ENCODE assay signal across 1 cellular context in the genomic region with DNA sequence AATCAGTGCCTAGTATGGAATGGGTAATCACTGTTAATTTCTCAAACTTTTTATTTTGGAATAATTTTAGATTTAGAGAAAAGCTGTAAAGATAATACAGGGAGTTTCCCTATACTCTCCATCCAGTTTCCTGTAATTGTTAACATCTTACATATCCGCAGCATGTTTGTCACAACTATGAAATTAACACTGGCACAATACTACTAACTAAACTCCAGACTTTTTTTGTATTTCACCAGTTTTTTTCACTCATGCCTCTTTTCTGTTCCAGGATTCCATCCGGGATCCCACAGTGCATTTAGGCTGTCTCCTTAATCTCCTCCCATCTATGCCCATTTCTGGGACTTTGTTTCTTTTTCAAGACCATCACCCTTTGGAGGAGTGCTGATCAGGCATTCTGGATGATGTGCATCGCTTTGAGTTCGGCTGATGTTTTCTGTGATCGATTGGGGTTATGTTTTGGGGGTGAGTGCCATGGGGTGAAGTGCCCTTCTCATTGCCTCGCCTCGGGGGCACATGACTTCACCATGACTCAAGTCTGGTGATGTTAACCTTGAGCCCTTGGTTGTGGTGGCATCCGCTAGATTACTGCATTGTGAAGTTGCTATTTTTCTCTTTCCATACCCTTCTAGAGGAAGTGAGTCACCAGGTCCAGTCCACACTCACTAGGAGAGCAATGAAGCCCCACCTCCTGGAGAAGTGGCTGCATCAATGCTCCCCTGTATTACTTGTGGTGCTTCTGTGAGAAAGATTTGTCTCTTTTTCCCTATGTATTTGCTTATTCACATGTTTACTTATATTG.
TF ChIP-seq lines count a peak whose summit lies in the region.

No MANE protein-coding gene starts in this region.

TF ChIP-seq in SK-N-SH, 30 proteins besides CTCF, POLR2A, EP300 and RAD21 (continued from another document):
- TF ChIP-seq, protein P1, sequence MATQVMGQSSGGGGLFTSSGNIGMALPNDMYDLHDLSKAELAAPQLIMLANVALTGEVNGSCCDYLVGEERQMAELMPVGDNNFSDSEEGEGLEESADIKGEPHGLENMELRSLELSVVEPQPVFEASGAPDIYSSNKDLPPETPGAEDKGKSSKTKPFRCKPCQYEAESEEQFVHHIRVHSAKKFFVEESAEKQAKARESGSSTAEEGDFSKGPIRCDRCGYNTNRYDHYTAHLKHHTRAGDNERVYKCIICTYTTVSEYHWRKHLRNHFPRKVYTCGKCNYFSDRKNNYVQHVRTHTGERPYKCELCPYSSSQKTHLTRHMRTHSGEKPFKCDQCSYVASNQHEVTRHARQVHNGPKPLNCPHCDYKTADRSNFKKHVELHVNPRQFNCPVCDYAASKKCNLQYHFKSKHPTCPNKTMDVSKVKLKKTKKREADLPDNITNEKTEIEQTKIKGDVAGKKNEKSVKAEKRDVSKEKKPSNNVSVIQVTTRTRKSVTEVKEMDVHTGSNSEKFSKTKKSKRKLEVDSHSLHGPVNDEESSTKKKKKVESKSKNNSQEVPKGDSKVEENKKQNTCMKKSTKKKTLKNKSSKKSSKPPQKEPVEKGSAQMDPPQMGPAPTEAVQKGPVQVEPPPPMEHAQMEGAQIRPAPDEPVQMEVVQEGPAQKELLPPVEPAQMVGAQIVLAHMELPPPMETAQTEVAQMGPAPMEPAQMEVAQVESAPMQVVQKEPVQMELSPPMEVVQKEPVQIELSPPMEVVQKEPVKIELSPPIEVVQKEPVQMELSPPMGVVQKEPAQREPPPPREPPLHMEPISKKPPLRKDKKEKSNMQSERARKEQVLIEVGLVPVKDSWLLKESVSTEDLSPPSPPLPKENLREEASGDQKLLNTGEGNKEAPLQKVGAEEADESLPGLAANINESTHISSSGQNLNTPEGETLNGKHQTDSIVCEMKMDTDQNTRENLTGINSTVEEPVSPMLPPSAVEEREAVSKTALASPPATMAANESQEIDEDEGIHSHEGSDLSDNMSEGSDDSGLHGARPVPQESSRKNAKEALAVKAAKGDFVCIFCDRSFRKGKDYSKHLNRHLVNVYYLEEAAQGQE (IDR thresholded peaks at IDR 0.05; ENCODE audit: low read depth, low read length): no peak
- TF ChIP-seq, protein P2, sequence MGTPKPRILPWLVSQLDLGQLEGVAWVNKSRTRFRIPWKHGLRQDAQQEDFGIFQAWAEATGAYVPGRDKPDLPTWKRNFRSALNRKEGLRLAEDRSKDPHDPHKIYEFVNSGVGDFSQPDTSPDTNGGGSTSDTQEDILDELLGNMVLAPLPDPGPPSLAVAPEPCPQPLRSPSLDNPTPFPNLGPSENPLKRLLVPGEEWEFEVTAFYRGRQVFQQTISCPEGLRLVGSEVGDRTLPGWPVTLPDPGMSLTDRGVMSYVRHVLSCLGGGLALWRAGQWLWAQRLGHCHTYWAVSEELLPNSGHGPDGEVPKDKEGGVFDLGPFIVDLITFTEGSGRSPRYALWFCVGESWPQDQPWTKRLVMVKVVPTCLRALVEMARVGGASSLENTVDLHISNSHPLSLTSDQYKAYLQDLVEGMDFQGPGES (IDR thresholded peaks at IDR 0.05; ENCODE audit: low read depth, low read length): no peak
- TF ChIP-seq NRF1 (IDR thresholded peaks at IDR 0.05; ENCODE audit: low read depth, low read length): no peak
- TF ChIP-seq YY1 (IDR thresholded peaks at IDR 0.05; ENCODE audit: low read depth): no peak
- TF ChIP-seq, protein P3, sequence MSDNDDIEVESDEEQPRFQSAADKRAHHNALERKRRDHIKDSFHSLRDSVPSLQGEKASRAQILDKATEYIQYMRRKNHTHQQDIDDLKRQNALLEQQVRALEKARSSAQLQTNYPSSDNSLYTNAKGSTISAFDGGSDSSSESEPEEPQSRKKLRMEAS (IDR thresholded peaks at IDR 0.05; ENCODE audit: low read depth): peak; percentile 78
- no peak for TF ChIP-seq CHD2 (IDR thresholded peaks at IDR 0.05; ENCODE audit: low read length, partially characterized antibody)
- TF ChIP-seq RXRA (IDR thresholded peaks at IDR 0.05; ENCODE audit: borderline replicate concordance, low read depth): peak; percentile 89; the same call in 1 of the 2 replicates
- no peak for TF ChIP-seq MXI1 (IDR thresholded peaks at IDR 0.05; ENCODE audit: low read depth, low read length)
- peak; percentile 92 for TF ChIP-seq FOSL2 (IDR thresholded peaks at IDR 0.05; ENCODE audit: borderline replicate concordance, low read depth)
- TF ChIP-seq, protein P4, sequence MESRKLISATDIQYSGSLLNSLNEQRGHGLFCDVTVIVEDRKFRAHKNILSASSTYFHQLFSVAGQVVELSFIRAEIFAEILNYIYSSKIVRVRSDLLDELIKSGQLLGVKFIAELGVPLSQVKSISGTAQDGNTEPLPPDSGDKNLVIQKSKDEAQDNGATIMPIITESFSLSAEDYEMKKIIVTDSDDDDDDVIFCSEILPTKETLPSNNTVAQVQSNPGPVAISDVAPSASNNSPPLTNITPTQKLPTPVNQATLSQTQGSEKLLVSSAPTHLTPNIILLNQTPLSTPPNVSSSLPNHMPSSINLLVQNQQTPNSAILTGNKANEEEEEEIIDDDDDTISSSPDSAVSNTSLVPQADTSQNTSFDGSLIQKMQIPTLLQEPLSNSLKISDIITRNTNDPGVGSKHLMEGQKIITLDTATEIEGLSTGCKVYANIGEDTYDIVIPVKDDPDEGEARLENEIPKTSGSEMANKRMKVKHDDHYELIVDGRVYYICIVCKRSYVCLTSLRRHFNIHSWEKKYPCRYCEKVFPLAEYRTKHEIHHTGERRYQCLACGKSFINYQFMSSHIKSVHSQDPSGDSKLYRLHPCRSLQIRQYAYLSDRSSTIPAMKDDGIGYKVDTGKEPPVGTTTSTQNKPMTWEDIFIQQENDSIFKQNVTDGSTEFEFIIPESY (IDR thresholded peaks at IDR 0.05; ENCODE audit: borderline replicate concordance, low read depth): no peak
- TF ChIP-seq, protein P5, sequence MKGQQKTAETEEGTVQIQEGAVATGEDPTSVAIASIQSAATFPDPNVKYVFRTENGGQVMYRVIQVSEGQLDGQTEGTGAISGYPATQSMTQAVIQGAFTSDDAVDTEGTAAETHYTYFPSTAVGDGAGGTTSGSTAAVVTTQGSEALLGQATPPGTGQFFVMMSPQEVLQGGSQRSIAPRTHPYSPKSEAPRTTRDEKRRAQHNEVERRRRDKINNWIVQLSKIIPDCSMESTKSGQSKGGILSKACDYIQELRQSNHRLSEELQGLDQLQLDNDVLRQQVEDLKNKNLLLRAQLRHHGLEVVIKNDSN (IDR thresholded peaks at IDR 0.05; ENCODE audit: borderline replicate concordance, low read depth): peak; percentile 72
- TF ChIP-seq FOXM1 (IDR thresholded peaks at IDR 0.05; ENCODE audit: low read depth): no peak
- no peak for TF ChIP-seq SIN3A (IDR thresholded peaks at IDR 0.05; ENCODE audit: borderline replicate concordance, low read depth, low read length)
- TF ChIP-seq GABPA (IDR thresholded peaks at IDR 0.05; ENCODE audit: low read depth): no peak
